ENCODE assay signal across 11 cellular contexts in genomic region chr14:52948836-52949235, GRCh38. TPM values are rescaled to one million over a fixed set of nuclear protein-coding genes. Genes with fewer than 3 reads are reported as not detected.
A peak's percentile ranks its signal among the peaks of the same experiment; 100 is the strongest.
DNase-seq lines count a peak whose midpoint lies in the region; ATAC-seq and TF ChIP-seq lines count a peak whose summit lies in the region.
"Had no signal": no experiment of that assay in that cellular context is flagged by ENCODE, and none has a peak within 500 bp of the region (broad histone marks: within the 10 kb centered on the region; RNA-seq: fewer than 3 reads in every experiment).

No MANE protein-coding gene starts in this region.

- no peaks in the 10 kb centered on the region for H3K9me3 Mint-ChIP-seq in mesothelial cell of epicardium
- H3K9me3 Mint-ChIP-seq in type B pancreatic cell: no peaks in the 10 kb centered on the region

- peak; percentile 5 for DNase-seq in NCI-H82 (lab: John Stamatoyannopoulos, UW)
- no peak for DNase-seq in NCI-H82 treated with DMSO at 0.1 percent for 48 hours (lab: John Stamatoyannopoulos, UW; ENCODE audit: unreplicated experiment)
- no peak for DNase-seq in mesothelial cell of epicardium (ENCODE audit: low spot score in 2 of 2, unreplicated experiment in 2 of 2)
- DNase-seq in type B pancreatic cell (ENCODE audit: extremely low spot score, unreplicated experiment): no peak
- DNase-seq in mucosa of descending colon: no peak
- no peak for DNase-seq in T1000 (lab: John Stamatoyannopoulos, UW)
- DNase-seq in ureter (ENCODE audit: low spot score): no peak
- DNase-seq: NCI-H1417 treated with DMSO at 0.1 percent for 48 hours; stimulated activated CD4-positive, alpha-beta T cell treated with anti-CD3 and anti-CD28 coated beads, Interleukin-4, amount 100 ng/mL, for 4 hours had no signal

- intact Hi-C loops in mucosa of descending colon (cut with DNase I, micrococcal nuclease): no loop called here

- H3K4me1 ChIP-seq in ectodermal cell (ENCODE audit: control insufficient read depth, insufficient read depth, low read length) (peaks cover 14% of the 10 kb centered on the region), mucosa of descending colon (ENCODE audit: low read depth) (peaks cover 14% of the 10 kb centered on the region)

- H3K4me3 ChIP-seq in ectodermal cell (ENCODE audit: insufficient read depth, low read depth, low read length) (peak overlapping the region; percentile 98), mucosa of descending colon (no peak overlapping the region)

- H3K36me3 ChIP-seq in ectodermal cell (ENCODE audit: control insufficient read depth, insufficient read depth, low read length) (no peaks in the 10 kb centered on the region), mucosa of descending colon (ENCODE audit: low read depth) (no peaks in the 10 kb centered on the region)

- H3K27ac ChIP-seq in ectodermal cell (ENCODE audit: insufficient read depth, low read depth, low read length, poor library complexity, severe bottlenecking): no peak overlapping the region
- H3K27ac ChIP-seq: 22Rv1 had no signal

- H3K36me3 Mint-ChIP-seq in mesothelial cell of epicardium: peaks cover 9% of the 10 kb centered on the region
- peaks cover 27% of the 10 kb centered on the region for H3K36me3 Mint-ChIP-seq in type B pancreatic cell

- H3K9me3 ChIP-seq in ectodermal cell (ENCODE audit: control insufficient read depth, low read length) (no peaks in the 10 kb centered on the region), mucosa of descending colon (no peaks in the 10 kb centered on the region)

- H3K27me3 Mint-ChIP-seq in mesothelial cell of epicardium (ENCODE audit: low read depth) (no peaks in the 10 kb centered on the region), type B pancreatic cell (peaks cover 9% of the 10 kb centered on the region)

- ATAC-seq in mucosa of descending colon: no peak

- H3K27me3 ChIP-seq in ectodermal cell (ENCODE audit: control insufficient read depth, insufficient read depth, low read length, poor library complexity, severe bottlenecking): no peaks in the 10 kb centered on the region

- H3K4me3 Mint-ChIP-seq in mesothelial cell of epicardium: peak overlapping the region; percentile 98
- peak overlapping the region; percentile 95 for H3K4me3 Mint-ChIP-seq in type B pancreatic cell

- TF ChIP-seq CTCF in mesothelial cell of epicardium (IDR thresholded peaks at IDR 0.05; ENCODE audit: unreplicated experiment) (no peak), type B pancreatic cell (conservative IDR thresholded peaks at IDR 0.05) (no peak), mucosa of descending colon (IDR thresholded peaks at IDR 0.05) (no peak)

- peaks cover 44% of the 10 kb centered on the region for H3K4me1 Mint-ChIP-seq in mesothelial cell of epicardium
- H3K4me1 Mint-ChIP-seq in type B pancreatic cell (ENCODE audit: unreplicated experiment): peaks cover 30% of the 10 kb centered on the region

- no peak overlapping the region for H3K27ac Mint-ChIP-seq in mesothelial cell of epicardium
- peak overlapping the region; percentile 96 for H3K27ac Mint-ChIP-seq in type B pancreatic cell

RNA-seq across cellular contexts. Expression of gene FERMT2, which starts 2.0 kb away (rescaled TPM):
- polyA plus RNA-seq in ectodermal cell (2013, experiment 1 of 4): 90.5 TPM
- 101 TPM for polyA plus RNA-seq in ectodermal cell (2013, experiment 2 of 4)
- 83.2 TPM for polyA plus RNA-seq in ectodermal cell (2013, experiment 3 of 4)
- 90.3 TPM for polyA plus RNA-seq in ectodermal cell (2013, experiment 4 of 4)
- total RNA-seq in mesothelial cell of epicardium: 75.8 to 85.3 TPM (median 78.4 TPM) in 3 replicates
- total RNA-seq in type B pancreatic cell (ENCODE audit: low replicate concordance): 25.6 and 82.5 TPM in 2 replicates
- 100 to 1,000 TPM in 1 of 3 donors, 10 to 100 TPM in 1, 1 to 10 TPM in 1; 6.9 to 228 (median 22.9) TPM for total RNA-seq in mucosa of descending colon
- 82.3 TPM for total RNA-seq in ureter
